Comparison of ENCODE assay signal across 8 cellular contexts in the genomic region with DNA sequence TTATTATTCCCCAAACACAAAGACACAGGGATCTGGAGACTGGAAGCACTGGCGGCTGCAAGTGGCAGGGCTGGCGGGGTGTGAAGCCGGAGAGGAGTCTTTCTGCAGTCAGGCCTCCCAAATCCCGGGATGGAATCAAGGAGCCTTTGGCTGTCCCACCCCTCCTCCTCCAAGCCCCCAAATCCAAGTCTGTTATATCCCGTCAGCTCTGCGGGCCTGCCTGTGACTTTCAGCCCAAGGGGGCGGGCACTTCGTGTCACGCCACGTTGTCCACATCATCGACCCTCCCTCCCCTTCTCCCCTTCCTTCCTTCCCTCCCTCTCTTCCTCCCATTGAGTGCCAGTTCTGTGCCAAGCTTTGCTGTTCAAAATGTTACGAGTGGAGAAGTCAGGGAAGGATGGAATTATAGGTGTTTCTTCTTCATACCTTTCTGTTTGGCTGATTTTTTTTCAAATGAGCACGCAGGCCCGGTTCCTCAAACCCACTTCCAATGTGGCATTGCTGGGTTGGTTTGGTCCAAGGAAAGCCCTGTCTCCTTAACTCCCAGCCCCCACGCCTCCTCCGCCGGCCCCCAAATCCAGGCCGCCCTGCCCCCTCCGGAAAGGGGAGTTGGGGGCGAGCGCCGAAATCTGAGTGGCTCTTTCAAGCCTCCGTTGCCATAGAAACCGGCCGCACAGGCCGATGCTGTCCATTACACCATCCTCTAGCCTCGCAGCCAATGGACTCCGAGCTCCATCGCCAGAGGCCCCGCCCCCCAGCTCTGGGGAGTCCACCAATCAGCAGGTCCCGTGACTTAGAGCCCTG.
A peak's percentile ranks its signal among the peaks of the same experiment; 100 is the strongest.
DNase-seq lines count a peak whose midpoint lies in the region; ATAC-seq lines count a peak whose summit lies in the region.

No MANE protein-coding gene starts in this region.

- peak overlapping the region; percentile 38 for H3K9ac ChIP-seq in endocrine pancreas (ENCODE audit: control insufficient read depth, insufficient read depth, low read length)

- no peaks in the 10 kb centered on the region for H3K27me3 ChIP-seq in endocrine pancreas (ENCODE audit: control insufficient read depth, insufficient read depth, low read length)

- H3K27me3 Mint-ChIP-seq in memory B cell = no peaks in the 10 kb centered on the region

- peaks cover 2% of the 10 kb centered on the region for H3K9me3 Mint-ChIP-seq in memory B cell

- no peaks in the 10 kb centered on the region for H3K36me3 Mint-ChIP-seq in memory B cell

- peak overlapping the region; percentile 88 for H3K4me3 Mint-ChIP-seq in memory B cell

- H3K4me1 ChIP-seq in endocrine pancreas (ENCODE audit: control insufficient read depth, insufficient read depth, low read length) = no peaks in the 10 kb centered on the region

- no peaks in the 10 kb centered on the region for H3K36me3 ChIP-seq in endocrine pancreas (ENCODE audit: control insufficient read depth, insufficient read depth, low read length)

- no peaks in the 10 kb centered on the region for H3K9me3 ChIP-seq in endocrine pancreas (ENCODE audit: control insufficient read depth, low read length)

- in situ Hi-C loops in ACHN (cut with HindIII; ENCODE audit: low pct_ligation_motif_present, low pct_unique_long_range_greater_than_20kb, low sequenced_read_pairs) = no loop called here

- DNase-seq in ACHN (peak; percentile 98), NCI-H510A treated with DMSO at 0.1 percent for 48 hours (lab: John Stamatoyannopoulos, UW) (peak; percentile 98), memory B cell (ENCODE audit: low spot score in 2 of 2) (peak; percentile 67 to 71)
- peak; percentile 89 for DNase-seq in activated CD8-positive, alpha-beta memory T cell treated with anti-CD3 and anti-CD28 coated beads for 24 hours
- DNase-seq in stimulated activated CD4-positive, alpha-beta T cell treated with anti-CD3 and anti-CD28 coated beads, TNF-alpha, amount 100 ng/mL, for 4 hours (ENCODE audit: low read depth in 3 of 3) = peak; percentile 52 to 64 (median 57)

- peak overlapping the region; percentile 84 for H3K27ac Mint-ChIP-seq in memory B cell

- ATAC-seq in GM18867 (IDR thresholded peaks at IDR 0.05; ENCODE audit: unreplicated experiment) = peak; percentile 87
- peak; percentile 91 for ATAC-seq in HG03108 (IDR thresholded peaks at IDR 0.05; ENCODE audit: unreplicated experiment)
- ATAC-seq in memory B cell (ENCODE audit: low read depth) = peak; percentile 100

- H3K4me1 Mint-ChIP-seq in memory B cell = peaks cover 15% of the 10 kb centered on the region

- peak overlapping the region; percentile 54 for H3K4me3 ChIP-seq in endocrine pancreas (ENCODE audit: control insufficient read depth, insufficient read depth, low read length)

Comparison
In these comparisons a context has a peak if more than half of its experiments do, and no peak if none do; other contexts are left out.
1. Peak in every context shown above with its lines: DNase-seq, ATAC-seq and H3K4me3 ChIP-seq.